21 cellular contexts compared by ENCODE assay signal in the genomic region with DNA sequence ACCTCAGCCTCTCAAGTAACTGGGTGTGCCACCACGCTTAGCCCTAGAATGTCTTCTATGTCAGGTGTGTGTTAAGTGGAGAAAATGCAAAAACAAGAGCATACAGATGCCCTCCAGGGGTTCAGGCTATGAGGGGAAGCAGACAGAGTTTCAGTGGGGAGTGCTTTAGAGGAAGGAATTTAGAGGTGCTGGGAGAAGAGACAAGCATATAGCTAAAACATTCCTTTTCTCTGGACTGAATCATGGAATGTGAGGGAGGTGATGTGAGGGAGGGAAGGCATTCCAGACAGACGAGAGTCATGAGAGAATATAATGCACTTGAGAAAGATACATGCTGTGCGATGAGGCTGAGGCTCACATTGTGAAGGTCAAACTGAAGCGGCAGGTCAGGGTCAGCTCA.
DNase-seq lines count a peak whose midpoint lies in the region; ATAC-seq and TF ChIP-seq lines count a peak whose summit lies in the region.
"Had no signal": no experiment of that assay in that cellular context is flagged by ENCODE, and none has a peak within 500 bp of the region (broad histone marks: within the 10 kb centered on the region; RNA-seq: fewer than 3 reads in every experiment).

No MANE protein-coding gene starts in this region.

- H3K4me3 Mint-ChIP-seq in nephron progenitor cell = no peak overlapping the region
- H3K4me3 Mint-ChIP-seq: activated CD8-positive, alpha-beta T cell treated with anti-CD3 and anti-CD28 coated beads, Interleukin-2, amount 10 ng/mL, durations not matched to agents 7 days and 5 days; activated T-cell treated with anti-CD3 and anti-CD28 coated beads, Interleukin-2, amount 50 U/mL, for 24 hours; CD14-positive monocyte had no signal

- H3K4me3 ChIP-seq in NT2/D1 (ENCODE audit: insufficient read length, low read depth) (no peak overlapping the region), fibroblast of pulmonary artery (replicated peaks; ENCODE audit: low read depth, low read length) (no peak overlapping the region)
- H3K4me3 ChIP-seq: lower lobe of right lung had no signal

- no peak overlapping the region for H3K9ac ChIP-seq in NT2/D1 (ENCODE audit: insufficient read length, low read depth)

- no peaks in the 10 kb centered on the region for H3K9me3 ChIP-seq in NT2/D1 (ENCODE audit: insufficient read depth, low read length)
- H3K9me3 ChIP-seq: lower lobe of right lung had no signal

- H3K27ac Mint-ChIP-seq in nephron progenitor cell = peak overlapping the region; percentile 1
- H3K27ac Mint-ChIP-seq: activated CD8-positive, alpha-beta T cell treated with anti-CD3 and anti-CD28 coated beads, Interleukin-2, amount 10 ng/mL, durations not matched to agents 7 days and 5 days; activated T-cell treated with anti-CD3 and anti-CD28 coated beads, Interleukin-2, amount 50 U/mL, for 24 hours; CD14-positive monocyte had no signal

- H3K4me1 ChIP-seq in NT2/D1 (ENCODE audit: insufficient read depth, insufficient read length) = no peaks in the 10 kb centered on the region

- DNase-seq in EH (ENCODE audit: low read depth) (peak; percentile 21), NT2/D1 (ENCODE audit: low read depth, low spot score) (peak; percentile 16), fibroblast of pulmonary artery (ENCODE audit: low read depth) (peak; percentile 29), nephron progenitor cell (no peak), NCI-H1048 (lab: John Stamatoyannopoulos, UW) (no peak)
- no peak for DNase-seq in stimulated activated CD4-positive, alpha-beta T cell treated with anti-CD3 and anti-CD28 coated beads, Interleukin-2, amount 100 ng/mL, for 48 hours
- DNase-seq in activated CD4-positive, CD25-positive, alpha-beta regulatory T cell treated with anti-CD3 and anti-CD28 coated beads, Interleukin-2, amount 50 U/mL, for 72 hours = no peak
- DNase-seq: activated CD8-positive, alpha-beta T cell treated with anti-CD3 and anti-CD28 coated beads, Interleukin-2, amount 10 ng/mL, durations not matched to agents 7 days and 5 days; activated naive CD4-positive, alpha-beta T cell treated with Interleukin-2 at 50 U/mL for 16 hours; activated T-cell treated with anti-CD3 and anti-CD28 coated beads, Interleukin-2, amount 50 U/mL, for 24 hours; anterior cingulate cortex; cerebellar nuclear complex; hippocampal formation; Kasumi-1; lower lobe of right lung; NCI-H187 treated with DMSO at 0.1 percent for 48 hours; NCI-H2227 treated with DMSO at 0.1 percent for 48 hours; NCI-H774 had no signal

- no peak for ATAC-seq in GM18870 (IDR thresholded peaks at IDR 0.05; ENCODE audit: unreplicated experiment)
- ATAC-seq: activated CD4-positive, CD25-positive, alpha-beta regulatory T cell treated with anti-CD3 and anti-CD28 coated beads, Interleukin-2, amount 50 U/mL, for 24 hours; activated CD8-positive, alpha-beta T cell treated with anti-CD3 and anti-CD28 coated beads, Interleukin-2, amount 10 ng/mL, durations not matched to agents 7 days and 5 days; lower lobe of right lung had no signal

- H3K9me3 Mint-ChIP-seq in nephron progenitor cell = no peaks in the 10 kb centered on the region
- H3K9me3 Mint-ChIP-seq: activated T-cell treated with anti-CD3 and anti-CD28 coated beads, Interleukin-2, amount 50 U/mL, for 24 hours; CD14-positive monocyte had no signal

- H3K36me3 ChIP-seq in NT2/D1 (ENCODE audit: insufficient read depth, insufficient read length, low read length) = no peaks in the 10 kb centered on the region
- H3K36me3 ChIP-seq: lower lobe of right lung had no signal

- peaks cover 4% of the 10 kb centered on the region for H3K36me3 Mint-ChIP-seq in nephron progenitor cell (ENCODE audit: low read depth)
- H3K36me3 Mint-ChIP-seq: CD14-positive monocyte had no signal

- H3K27me3 Mint-ChIP-seq in nephron progenitor cell (ENCODE audit: low read depth, poor library complexity) = peaks cover 2% of the 10 kb centered on the region
- H3K27me3 Mint-ChIP-seq: activated T-cell treated with anti-CD3 and anti-CD28 coated beads, Interleukin-2, amount 50 U/mL, for 24 hours had no signal

- peaks cover 19% of the 10 kb centered on the region for H3K4me1 Mint-ChIP-seq in nephron progenitor cell
- H3K4me1 Mint-ChIP-seq: CD14-positive monocyte had no signal

- TF ChIP-seq CTCF in fibroblast of pulmonary artery (IDR thresholded peaks at IDR 0.05; ENCODE audit: low read length, missing control alignments) = no peak
- no peak for TF ChIP-seq CTCF in nephron progenitor cell (IDR thresholded peaks at IDR 0.05)

- H3K27me3 ChIP-seq in NT2/D1 (ENCODE audit: insufficient read depth, insufficient read length) = no peaks in the 10 kb centered on the region

Comparison
In these comparisons a context has a peak if more than half of its experiments do, and no peak if none do; other contexts are left out.
1. DNase-seq: peak in EH (single experiment), NT2/D1 (single experiment) and fibroblast of pulmonary artery (single experiment); none in nephron progenitor cell (single experiment), stimulated activated CD4-positive, alpha-beta T cell treated with anti-CD3 and anti-CD28 coated beads, Interleukin-2, amount 100 ng/mL, for 48 hours (0 of 2), NCI-H1048 (single experiment) and activated CD4-positive, CD25-positive, alpha-beta regulatory T cell treated with anti-CD3 and anti-CD28 coated beads, Interleukin-2, amount 50 U/mL, for 72 hours (single experiment).